In the genomic region with DNA sequence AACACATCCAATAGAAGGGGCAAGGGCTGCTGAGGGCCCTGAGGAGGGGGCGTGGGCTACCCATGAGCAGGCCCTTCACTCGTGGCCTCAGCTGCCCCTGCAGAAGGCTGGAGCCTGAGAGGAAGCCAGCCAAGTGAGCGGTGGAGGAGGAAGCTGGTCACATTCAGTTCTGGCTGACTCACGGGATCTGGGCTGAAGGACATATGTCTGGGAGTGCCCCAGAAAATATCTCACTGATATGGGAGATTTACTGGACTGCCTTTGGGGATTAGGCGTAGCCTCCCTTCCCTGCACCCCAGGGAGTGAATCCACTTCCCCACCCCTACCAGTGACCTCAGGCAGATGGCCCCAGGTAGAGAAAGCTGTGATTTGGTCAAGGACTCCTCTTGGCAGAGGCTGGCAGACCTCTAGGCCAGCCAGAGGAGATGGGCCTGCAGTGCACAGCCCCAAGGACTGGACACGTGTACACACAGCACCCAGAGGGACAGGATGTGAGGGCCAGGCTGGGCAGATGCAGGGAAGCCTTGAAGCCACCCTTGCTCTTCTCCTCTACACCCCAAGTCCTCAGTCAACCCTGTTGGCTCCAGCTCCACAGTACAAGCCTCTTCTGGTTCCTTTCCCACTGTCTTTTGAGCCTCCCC, we compare ENCODE assay signal across 1 cellular context.
TF ChIP-seq lines count a peak whose summit lies in the region.

No MANE protein-coding gene starts in this region.

TF ChIP-seq in H1, 55 proteins besides CTCF, POLR2A, EP300 and RAD21:
- TF ChIP-seq EGR1 (IDR thresholded peaks at IDR 0.05; ENCODE audit: borderline replicate concordance, low read depth, low read length) (no peak), CTBP2 (IDR thresholded peaks at IDR 0.05; ENCODE audit: borderline replicate concordance, insufficient read depth, insufficient read length, low read length) (no peak), PHF8 (conservative IDR thresholded peaks at IDR 0.05; ENCODE audit: low read depth, low read length) (no peak), CBX5 (IDR thresholded peaks at IDR 0.05; ENCODE audit: low read depth, low read length) (no peak), SIX5 (IDR thresholded peaks at IDR 0.05; ENCODE audit: low read depth, low read length) (no peak), BRCA1 (IDR thresholded peaks at IDR 0.05; ENCODE audit: low read depth, low read length) (no peak), MAFK (IDR thresholded peaks at IDR 0.05; ENCODE audit: low read depth, low read length) (no peak), KDM5A (IDR thresholded peaks at IDR 0.05; ENCODE audit: low read length) (no peak), EZH2 (IDR thresholded peaks at IDR 0.05; ENCODE audit: low read depth, low read length, severe bottlenecking) (no peak), JUND (IDR thresholded peaks at IDR 0.05; ENCODE audit: low read length) (no peak)
